In the genomic region with DNA sequence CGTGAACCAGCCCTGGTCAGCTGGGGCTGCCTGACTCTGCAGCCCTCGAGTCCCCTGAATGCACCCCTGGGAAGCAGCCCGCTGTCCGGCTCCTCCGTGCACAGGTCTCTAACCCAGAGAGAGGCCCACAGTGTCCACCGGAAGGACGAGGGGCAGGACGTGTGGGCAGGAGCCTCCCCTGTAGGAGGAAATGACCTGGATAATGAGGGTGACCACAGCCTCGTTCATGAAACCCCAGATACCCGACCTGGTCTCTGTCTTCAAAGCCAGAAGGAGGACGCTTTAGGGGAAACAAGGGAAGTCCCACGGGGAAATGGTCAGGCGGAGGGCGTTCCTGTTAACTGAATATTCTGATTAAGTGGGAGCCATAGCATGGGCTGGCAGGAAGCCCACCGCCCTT, we compare ENCODE assay signal across 23 cellular contexts. TPM values are rescaled to one million over a fixed set of nuclear protein-coding genes. Genes with fewer than 3 reads are reported as not detected.
DNase-seq lines count a peak whose midpoint lies in the region; ATAC-seq and TF ChIP-seq lines count a peak whose summit lies in the region.
"Had no signal": no experiment of that assay in that cellular context is flagged by ENCODE, and none has a peak within 500 bp of the region (broad histone marks: within the 10 kb centered on the region; RNA-seq: fewer than 3 reads in every experiment).

No MANE protein-coding gene starts in this region.

- no peaks in the 10 kb centered on the region for H3K27me3 Mint-ChIP-seq in activated CD4-positive, alpha-beta T cell treated with anti-CD3 and anti-CD28 coated beads, Interleukin-2, amount 10 ng/mL, durations not matched to agents 24 days and 14 days
- H3K27me3 Mint-ChIP-seq in activated naive CD8-positive, alpha-beta T cell treated with anti-CD3 and anti-CD28 coated beads, Interleukin-2, amount 10 ng/mL, durations not matched to agents 7 days and 5 days = no peaks in the 10 kb centered on the region
- H3K27me3 Mint-ChIP-seq in GM23338 (ENCODE audit: insufficient read depth, low read depth, poor library complexity) = peaks cover 15% of the 10 kb centered on the region

- H3K27ac ChIP-seq in osteoblast (ENCODE audit: low read depth, low read length) = no peak overlapping the region
- H3K27ac ChIP-seq in GM23338 (ENCODE audit: low read depth) = no peak overlapping the region
- no peak overlapping the region for H3K27ac ChIP-seq in right atrium auricular region
- no peak overlapping the region for H3K27ac ChIP-seq in prostate gland
- H3K27ac ChIP-seq: lower lobe of right lung, upper lobe of right lung, VCaP had no signal

- no peak for ATAC-seq in activated naive CD8-positive, alpha-beta T cell treated with anti-CD3 and anti-CD28 coated beads, Interleukin-2, amount 10 ng/mL, durations not matched to agents 7 days and 5 days (ENCODE audit: low read depth)
- ATAC-seq in GM23338 = no peak
- ATAC-seq: lower lobe of right lung, upper lobe of right lung had no signal

- peaks cover 20% of the 10 kb centered on the region for H3K4me1 ChIP-seq in osteoblast (ENCODE audit: insufficient read depth, low read length)
- no peaks in the 10 kb centered on the region for H3K4me1 ChIP-seq in GM23338 (ENCODE audit: insufficient read depth)
- H3K4me1 ChIP-seq in right atrium auricular region = no peaks in the 10 kb centered on the region
- H3K4me1 ChIP-seq in prostate gland (replicated peaks) = no peaks in the 10 kb centered on the region
- H3K4me1 ChIP-seq: upper lobe of right lung had no signal

- H3K4me3 Mint-ChIP-seq in activated CD4-positive, alpha-beta T cell treated with anti-CD3 and anti-CD28 coated beads, Interleukin-2, amount 10 ng/mL, durations not matched to agents 24 days and 14 days = no peak overlapping the region
- H3K4me3 Mint-ChIP-seq in activated naive CD8-positive, alpha-beta T cell treated with anti-CD3 and anti-CD28 coated beads, Interleukin-2, amount 10 ng/mL, durations not matched to agents 7 days and 5 days = peak overlapping the region; percentile 41
- H3K4me3 Mint-ChIP-seq in GM23338 = no peak overlapping the region

- H3K9me3 ChIP-seq in osteoblast (ENCODE audit: low read depth, low read length) = no peaks in the 10 kb centered on the region
- H3K9me3 ChIP-seq in right atrium auricular region = no peaks in the 10 kb centered on the region
- H3K9me3 ChIP-seq in prostate gland = no peaks in the 10 kb centered on the region
- H3K9me3 ChIP-seq: lower lobe of right lung, upper lobe of right lung had no signal

- WGBS in prostate gland = 73% methylated on average over 15 of the region's 15 CpGs

- no peaks in the 10 kb centered on the region for H4K20me1 ChIP-seq in osteoblast (ENCODE audit: insufficient read depth, low read length)
- no peaks in the 10 kb centered on the region for H4K20me1 ChIP-seq in GM23338 (replicated peaks; ENCODE audit: insufficient read depth)

- H3K36me3 Mint-ChIP-seq in activated CD4-positive, alpha-beta T cell treated with anti-CD3 and anti-CD28 coated beads, Interleukin-2, amount 10 ng/mL, durations not matched to agents 24 days and 14 days (ENCODE audit: low read depth) = peaks cover 3% of the 10 kb centered on the region
- peaks cover 4% of the 10 kb centered on the region for H3K36me3 Mint-ChIP-seq in activated naive CD8-positive, alpha-beta T cell treated with anti-CD3 and anti-CD28 coated beads, Interleukin-2, amount 10 ng/mL, durations not matched to agents 7 days and 5 days
- no peaks in the 10 kb centered on the region for H3K36me3 Mint-ChIP-seq in GM23338 (ENCODE audit: low read depth)

- no peak overlapping the region for H3K4me3 ChIP-seq in osteoblast (ENCODE audit: insufficient read depth, low read length)
- no peak overlapping the region for H3K4me3 ChIP-seq in GM23338
- H3K4me3 ChIP-seq in right atrium auricular region = no peak overlapping the region
- H3K4me3 ChIP-seq in prostate gland = no peak overlapping the region
- H3K4me3 ChIP-seq: lower lobe of right lung, upper lobe of right lung had no signal

- POLR2A ChIA-PET in activated naive CD8-positive, alpha-beta T cell treated with anti-CD3 and anti-CD28 coated beads, Interleukin-2, amount 10 ng/mL, durations not matched to agents 7 days and 5 days (lab: Charles Lee) = interaction anchor here (9.6 kb wide), 1 partner anchor 18 kb away, joined by 219 read pairs; a partner anchor contains a TSS

- H3K79me2 ChIP-seq in osteoblast (ENCODE audit: insufficient read depth, low read length) (no peaks in the 10 kb centered on the region), GM23338 (replicated peaks; ENCODE audit: insufficient read depth) (no peaks in the 10 kb centered on the region)

- H3K4me1 Mint-ChIP-seq in activated CD4-positive, alpha-beta T cell treated with anti-CD3 and anti-CD28 coated beads, Interleukin-2, amount 10 ng/mL, durations not matched to agents 24 days and 14 days = peaks cover 83% of the 10 kb centered on the region
- H3K4me1 Mint-ChIP-seq in activated naive CD8-positive, alpha-beta T cell treated with anti-CD3 and anti-CD28 coated beads, Interleukin-2, amount 10 ng/mL, durations not matched to agents 7 days and 5 days = peaks cover 91% of the 10 kb centered on the region
- no peaks in the 10 kb centered on the region; the same call in 2 of the 3 replicates for H3K4me1 Mint-ChIP-seq in GM23338

- H3K4me2 ChIP-seq in osteoblast (ENCODE audit: insufficient read depth, low read length) = no peak overlapping the region
- H3K4me2 ChIP-seq in GM23338 = no peak overlapping the region

- H3K36me3 ChIP-seq in osteoblast (ENCODE audit: insufficient read depth, low read length) = no peaks in the 10 kb centered on the region
- H3K36me3 ChIP-seq in GM23338 (ENCODE audit: insufficient read depth) = no peaks in the 10 kb centered on the region
- H3K36me3 ChIP-seq in right atrium auricular region = no peaks in the 10 kb centered on the region
- H3K36me3 ChIP-seq in prostate gland = no peaks in the 10 kb centered on the region
- H3K36me3 ChIP-seq: lower lobe of right lung, upper lobe of right lung had no signal

- no peak for TF ChIP-seq POLR2A in prostate gland (IDR thresholded peaks at IDR 0.05)

- H3K27ac Mint-ChIP-seq in activated CD4-positive, alpha-beta T cell treated with anti-CD3 and anti-CD28 coated beads, Interleukin-2, amount 10 ng/mL, durations not matched to agents 24 days and 14 days = peak overlapping the region; percentile 52
- peak overlapping the region; percentile 97 for H3K27ac Mint-ChIP-seq in activated naive CD8-positive, alpha-beta T cell treated with anti-CD3 and anti-CD28 coated beads, Interleukin-2, amount 10 ng/mL, durations not matched to agents 7 days and 5 days
- H3K27ac Mint-ChIP-seq in GM23338 = no peak overlapping the region

- H2AFZ ChIP-seq in osteoblast (ENCODE audit: low read length) (peak overlapping the region; percentile 63), GM23338 (no peak overlapping the region)

- no peak for DNase-seq in activated CD4-positive, alpha-beta T cell treated with anti-CD3 and anti-CD28 coated beads, Interleukin-2, amount 10 ng/mL, durations not matched to agents 24 days and 14 days
- DNase-seq in activated CD4-positive, alpha-beta T cell treated with anti-CD3 and anti-CD28 coated beads for 1 hour = no peak
- peak; percentile 81 for DNase-seq in M059J (ENCODE audit: low read depth)
- no peak for DNase-seq in activated naive CD8-positive, alpha-beta T cell treated with anti-CD3 and anti-CD28 coated beads, Interleukin-2, amount 10 ng/mL, durations not matched to agents 7 days and 5 days
- no peak for DNase-seq in osteoblast (ENCODE audit: insufficient read length, low spot score, missing footprints)
- no peak for DNase-seq in GM23338 (ENCODE audit: low spot score)
- no peak for DNase-seq in right atrium auricular region (ENCODE audit: low spot score)
- DNase-seq in prostate gland (ENCODE audit: low spot score) = no peak
- DNase-seq: activated effector memory CD4-positive, alpha-beta T cell treated with Interleukin-2 at 50 U/mL for 16 hours; C1 segment of cervical spinal cord; caudate nucleus; DMS153; hypothalamus; lower lobe of right lung; MM.1S; NCI-H1694; NCI-H2227 treated with DMSO at 0.1 percent for 48 hours; RPMI8226; upper lobe of right lung had no signal

- H3F3A ChIP-seq in GM23338 (replicated peaks; ENCODE audit: low read depth) = no peaks in the 10 kb centered on the region

- TF ChIP-seq CTCF in osteoblast (IDR thresholded peaks at IDR 0.05; ENCODE audit: extremely low read depth, low read depth, low read length) (no peak), GM23338 (conservative IDR thresholded peaks at IDR 0.05; ENCODE audit: low read depth in 2 of 2) (no peak), right atrium auricular region (IDR thresholded peaks at IDR 0.05) (no peak), prostate gland (IDR thresholded peaks at IDR 0.05) (no peak)

- H3K27me3 ChIP-seq in osteoblast (ENCODE audit: insufficient read depth, low read length) (no peaks in the 10 kb centered on the region), GM23338 (ENCODE audit: insufficient read depth) (no peaks in the 10 kb centered on the region), right atrium auricular region (no peaks in the 10 kb centered on the region), prostate gland (replicated peaks; ENCODE audit: insufficient read depth) (no peaks in the 10 kb centered on the region)
- H3K27me3 ChIP-seq: upper lobe of right lung had no signal

- no peaks in the 10 kb centered on the region for H3K9me3 Mint-ChIP-seq in activated CD4-positive, alpha-beta T cell treated with anti-CD3 and anti-CD28 coated beads, Interleukin-2, amount 10 ng/mL, durations not matched to agents 24 days and 14 days
- H3K9me3 Mint-ChIP-seq in activated naive CD8-positive, alpha-beta T cell treated with anti-CD3 and anti-CD28 coated beads, Interleukin-2, amount 10 ng/mL, durations not matched to agents 7 days and 5 days = no peaks in the 10 kb centered on the region
- no peaks in the 10 kb centered on the region for H3K9me3 Mint-ChIP-seq in GM23338

- intact Hi-C loops in activated CD4-positive, alpha-beta T cell treated with anti-CD3 and anti-CD28 coated beads, Interleukin-2, amount 10 ng/mL, durations not matched to agents 24 days and 14 days (cut with micrococcal nuclease) = no loop called here
- intact Hi-C loops in prostate gland (cut with DNase I) = no loop called here

- no peaks in the 10 kb centered on the region for H3K9me2 ChIP-seq in GM23338 (ENCODE audit: insufficient read depth)

RNA-seq across cellular contexts. Expression of a gene that starts 23.3 kb away (rescaled TPM):
- total RNA-seq in activated CD4-positive, alpha-beta T cell treated with anti-CD3 and anti-CD28 coated beads, Interleukin-2, amount 10 ng/mL, durations not matched to agents 24 days and 14 days = 509 and 511 TPM in 2 replicates
- total RNA-seq in M059J (2014; rRNA removed; shearing (Covaris generic)) = 7.5 and 9.9 TPM in 2 replicates
- 100 to 1,000 TPM; 508 to 564 TPM for total RNA-seq in activated naive CD8-positive, alpha-beta T cell treated with anti-CD3 and anti-CD28 coated beads, Interleukin-2, amount 10 ng/mL, durations not matched to agents 7 days and 5 days
- total RNA-seq in osteoblast (3.2 and 3.3 TPM in 2 replicates), right atrium auricular region (1 to 10 TPM in 1 of 2 donors, under 1 TPM in 1; 0.79 to 8.9 TPM), prostate gland (under 1 TPM; 0.40 to 0.59 TPM)
- total RNA-seq in GM23338 (2014; rRNA removed; shearing (Covaris generic)) = 3.6 and 5.9 TPM in 2 replicates
- polyA plus RNA-seq in GM23338 (2016; fragmentation: Nextera tagmentation; extraction: Ambion mirVana) = 1.2 and 1.8 TPM in 2 replicates
- total RNA-seq: frontal cortex had no signal

RNA-seq across cellular contexts. Expression of a gene that starts 43.3 kb away (rescaled TPM):
- total RNA-seq in activated CD4-positive, alpha-beta T cell treated with anti-CD3 and anti-CD28 coated beads, Interleukin-2, amount 10 ng/mL, durations not matched to agents 24 days and 14 days = 61.0 and 62.8 TPM in 2 replicates
- not detected in 2 replicates for total RNA-seq in M059J (2014; rRNA removed; shearing (Covaris generic))
- 100 to 1,000 TPM; 125 to 142 TPM for total RNA-seq in activated naive CD8-positive, alpha-beta T cell treated with anti-CD3 and anti-CD28 coated beads, Interleukin-2, amount 10 ng/mL, durations not matched to agents 7 days and 5 days
- total RNA-seq in osteoblast (not detected in 2 replicates), right atrium auricular region (1 to 10 TPM in 1 of 2 donors, under 1 TPM in 1; 0.63 to 1.6 TPM), prostate gland (1 to 10 TPM in 1 of 2 donors, not detected in 1; 2.5 TPM)
- total RNA-seq in GM23338 (2014; rRNA removed; shearing (Covaris generic)) = not detected in 2 replicates
- polyA plus RNA-seq in GM23338 (2016; fragmentation: Nextera tagmentation; extraction: Ambion mirVana) = not detected in 2 replicates
- total RNA-seq: A673 had no signal
- polyA plus RNA-seq: keratinocyte had no signal

Comparison
In these comparisons a context has a peak if more than half of its experiments do, and no peak if none do; other contexts are left out.
1. RNA of a gene that starts 23.3 kb away (total RNA-seq): 508 to 564 TPM in activated naive CD8-positive, alpha-beta T cell treated with anti-CD3 and anti-CD28 coated beads, Interleukin-2, amount 10 ng/mL, durations not matched to agents 7 days and 5 days and 509 to 511 TPM in activated CD4-positive, alpha-beta T cell treated with anti-CD3 and anti-CD28 coated beads, Interleukin-2, amount 10 ng/mL, durations not matched to agents 24 days and 14 days; 0.79 to 8.9 TPM in right atrium auricular region, 7.5 to 9.9 TPM in M059J, 3.6 to 5.9 TPM in GM23338, 3.2 to 3.3 TPM in osteoblast and 0.40 to 0.59 TPM in prostate gland; every median in the first group is over 10 times any median in the second.
2. RNA of a gene that starts 43.3 kb away (total RNA-seq): 125 to 142 TPM in activated naive CD8-positive, alpha-beta T cell treated with anti-CD3 and anti-CD28 coated beads, Interleukin-2, amount 10 ng/mL, durations not matched to agents 7 days and 5 days and 61.0 to 62.8 TPM in activated CD4-positive, alpha-beta T cell treated with anti-CD3 and anti-CD28 coated beads, Interleukin-2, amount 10 ng/mL, durations not matched to agents 24 days and 14 days; 2.5 TPM in prostate gland, 0.63 to 1.6 TPM in right atrium auricular region, not detected in M059J, not detected in osteoblast and not detected in GM23338; every median in the first group is over 10 times any median in the second.